34 cellular contexts compared by ENCODE assay signal in the genomic region with DNA sequence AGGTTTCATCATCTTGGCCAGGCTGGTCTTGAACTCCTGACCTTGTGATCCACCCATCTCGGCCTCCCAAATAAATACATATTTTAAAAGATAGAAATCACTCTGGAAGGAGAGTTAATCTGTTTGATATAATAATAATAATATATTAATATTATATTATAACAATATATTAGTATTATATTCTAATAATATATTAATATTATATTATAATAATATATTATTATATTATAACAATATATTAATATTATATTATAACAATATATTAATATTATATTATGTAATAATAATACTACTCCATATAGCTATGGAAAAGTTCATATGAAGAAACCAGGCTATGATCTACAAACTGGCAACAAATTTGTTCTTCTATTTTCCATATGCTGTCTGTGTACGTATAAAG. TPM values are rescaled to one million over a fixed set of nuclear protein-coding genes. Genes with fewer than 3 reads are reported as not detected.
"Had no signal": no experiment of that assay in that cellular context is flagged by ENCODE, and none has a peak within 500 bp of the region (broad histone marks: within the 10 kb centered on the region; RNA-seq: fewer than 3 reads in every experiment).

No MANE protein-coding gene starts in this region.

- H3K27me3 ChIP-seq: right atrium auricular region, right lobe of liver, testis, thyroid gland, upper lobe of left lung, vagina had no signal

- H3K27ac Mint-ChIP-seq: immature natural killer cell; mesothelial cell of epicardium; natural killer cell; neural progenitor cell; stimulated activated naive B cell treated with anti-CD40 and anti-IgM and Interleukin-4, amounts not matched to agents 10 μg/mL and 1 μg/mL and 100 μg/mL, for 72 hours had no signal

- H3K27me3 Mint-ChIP-seq: progenitor cell of endocrine pancreas had no signal

- H3K36me3 ChIP-seq: left ventricle myocardium inferior, neural progenitor cell, neutrophil, right atrium auricular region, stomach, thyroid gland, transverse colon, upper lobe of left lung, vagina had no signal

- H3K4me3 Mint-ChIP-seq: immature natural killer cell; mesothelial cell of epicardium; naive B cell; natural killer cell; nephron progenitor cell; neural progenitor cell; stimulated activated naive B cell treated with anti-CD40 and anti-IgM and Interleukin-4, amounts not matched to agents 10 μg/mL and 1 μg/mL and 100 μg/mL, for 72 hours had no signal

- H3K9me3 Mint-ChIP-seq: immature natural killer cell; mesothelial cell of epicardium; naive B cell; natural killer cell; nephron progenitor cell; neural progenitor cell; stimulated activated naive B cell treated with anti-CD40 and anti-IgM and Interleukin-4, amounts not matched to agents 10 μg/mL and 1 μg/mL and 100 μg/mL, for 72 hours had no signal

- H3K9me3 ChIP-seq: left ventricle myocardium inferior, neutrophil, right atrium auricular region, right lobe of liver, stomach, testis, thyroid gland, transverse colon, upper lobe of left lung, vagina had no signal

- H3K4me1 ChIP-seq: stomach, testis, thyroid gland, transverse colon, upper lobe of left lung, vagina had no signal

- H3K4me1 Mint-ChIP-seq: immature natural killer cell, natural killer cell had no signal

- H3K27ac ChIP-seq: left ventricle myocardium inferior, neural progenitor cell, neutrophil, right atrium auricular region, right lobe of liver, stomach, testis, thyroid gland, transverse colon, upper lobe of left lung, vagina had no signal

- H3K4me3 ChIP-seq: left ventricle myocardium inferior, lung, neural progenitor cell, right atrium auricular region, right lobe of liver, stomach, testis, thyroid gland, transverse colon, upper lobe of left lung, vagina had no signal

- DNase-seq: hypothalamus; immature natural killer cell; left ventricle myocardium inferior; mesendoderm; naive B cell; natural killer cell; nephron progenitor cell; occipital lobe; stimulated activated CD4-positive, alpha-beta T cell treated with anti-CD3 and anti-CD28 coated beads, Interleukin-12 subunit alpha, Interleukin-12 subunit beta, amount 100 ng/mL, for 4 hours; stimulated activated CD4-positive, alpha-beta T cell treated with anti-CD3 and anti-CD28 coated beads, Interleukin-15, amount 100 ng/mL, for 24 hours; stimulated activated CD4-positive, alpha-beta T cell treated with anti-CD3 and anti-CD28 coated beads, Interleukin-2, amount 100 ng/mL, for 24 hours; stimulated activated CD4-positive, alpha-beta T cell treated with anti-CD3 and anti-CD28 coated beads, Interleukin-4, amount 100 ng/mL, for 1 hour; stimulated activated naive B cell treated with anti-CD40 and anti-IgM and Interleukin-4, amounts not matched to agents 10 μg/mL and 1 μg/mL and 100 μg/mL, for 72 hours; stimulated activated naive CD8-positive, alpha-beta T cell treated with anti-CD3 and anti-CD28 coated beads, Interleukin-15, Interleukin-2, amounts not matched to agents 100 U/mL and 50 U/mL, for 24 hours; stomach; testis; thyroid gland; transverse colon; upper lobe of left lung had no signal

- FAIRE-seq: islet of Langerhans had no signal

- H3K36me3 Mint-ChIP-seq: immature natural killer cell; mesothelial cell of epicardium; naive B cell; natural killer cell; neural progenitor cell; stimulated activated naive B cell treated with anti-CD40 and anti-IgM and Interleukin-4, amounts not matched to agents 10 μg/mL and 1 μg/mL and 100 μg/mL, for 72 hours had no signal

- ATAC-seq: natural killer cell; right lobe of liver; stimulated activated naive B cell treated with anti-CD40 and anti-IgM and Interleukin-4, amounts not matched to agents 10 μg/mL and 1 μg/mL and 100 μg/mL, for 72 hours; stimulated activated naive CD8-positive, alpha-beta T cell treated with anti-CD3 and anti-CD28 coated beads, Interleukin-15, Interleukin-2, amounts not matched to agents 100 U/mL and 50 U/mL, for 24 hours had no signal

RNA-seq across cellular contexts. Expression of a gene that starts 16.8 kb away (rescaled TPM):
- total RNA-seq: natural killer cell, occipital lobe, osteocyte, pulmonary artery endothelial cell, urinary bladder, vagina had no signal
- polyA plus RNA-seq: immature natural killer cell had no signal

RNA-seq across cellular contexts. Expression of a gene that starts 57.3 kb away (rescaled TPM):
- total RNA-seq: mononuclear cell, natural killer cell, occipital lobe, osteocyte, pulmonary artery endothelial cell, renal cortical epithelial cell, skeletal muscle tissue had no signal
- polyA plus RNA-seq: immature natural killer cell had no signal
